1 cellular context compared by ENCODE assay signal in genomic region chr1:158087320-158087927, GRCh38.
A peak's percentile ranks its signal among the peaks of the same experiment; 100 is the strongest.
TF ChIP-seq lines count a peak whose summit lies in the region.

No MANE protein-coding gene starts in this region.

TF ChIP-seq in H1, 55 proteins besides CTCF, POLR2A, EP300 and RAD21 (continued from another document):
- no peak for TF ChIP-seq TBP (IDR thresholded peaks at IDR 0.05; ENCODE audit: low read depth, low read length)
- TF ChIP-seq MAX (IDR thresholded peaks at IDR 0.05) = peak; percentile 33; the same call in 1 of the 2 replicates
- peak; percentile 39; the same call in 1 of the 2 replicates for TF ChIP-seq TEAD4 (IDR thresholded peaks at IDR 0.05; ENCODE audit: low read depth, low read length)
- TF ChIP-seq RFX5 (IDR thresholded peaks at IDR 0.05; ENCODE audit: borderline replicate concordance, low read depth, low read length) = no peak
- 0 out of 2 replicates have a peak, but pooled peaks have one; percentile 19 for TF ChIP-seq SP1 (IDR thresholded peaks at IDR 0.05; ENCODE audit: low read depth, low read length)
